Comparison of ENCODE assay signal across 22 cellular contexts in the genomic region with DNA sequence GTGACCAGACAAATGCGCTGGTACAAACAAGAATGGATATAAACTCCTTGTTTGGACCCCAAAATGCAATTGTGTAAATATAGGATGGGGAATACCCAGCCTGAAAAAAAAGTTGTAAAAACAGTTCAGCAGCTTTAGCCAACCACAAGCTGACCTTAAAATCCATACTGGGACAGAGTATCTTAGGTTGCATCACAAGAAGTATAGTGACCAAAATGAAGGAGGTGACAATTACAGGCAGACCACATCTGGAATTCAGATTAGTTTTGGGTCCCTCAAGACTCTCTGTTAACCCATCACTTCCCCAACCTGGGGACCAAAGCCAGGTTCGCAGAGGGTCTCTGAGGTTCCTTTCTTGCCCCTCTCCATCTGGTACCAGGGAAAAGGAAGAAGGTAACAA.
"Had no signal": no experiment of that assay in that cellular context is flagged by ENCODE, and none has a peak within 500 bp of the region (broad histone marks: within the 10 kb centered on the region; RNA-seq: fewer than 3 reads in every experiment).

No MANE protein-coding gene starts in this region.

- H3K27me3 ChIP-seq: right lobe of liver, upper lobe of right lung had no signal

- H3K4me3 ChIP-seq: left ventricle myocardium inferior, lung, mucosa of descending colon, psoas muscle, right lobe of liver, skin epidermis, suprapubic skin, thoracic aorta, tibial artery, upper lobe of right lung had no signal

- DNase-seq: hypothalamus; immature natural killer cell; left ventricle myocardium inferior; midbrain; mucosa of descending colon; naive thymus-derived CD4-positive, alpha-beta T cell; occipital lobe; psoas muscle; right lobe of liver; stimulated activated CD4-positive, alpha-beta T cell treated with anti-CD3 and anti-CD28 coated beads, Interleukin-4, amount 100 ng/mL, for 24 hours; stimulated activated naive CD4-positive, alpha-beta T cell; trophoblast cell; upper lobe of right lung had no signal

- H3K4me1 ChIP-seq: left ventricle myocardium inferior, parathyroid adenoma, psoas muscle, right lobe of liver, suprapubic skin, upper lobe of right lung had no signal

- H3K9ac ChIP-seq: parathyroid adenoma had no signal

- H3K9me3 ChIP-seq: left ventricle myocardium inferior, mucosa of descending colon, neutrophil, psoas muscle, suprapubic skin, thoracic aorta, tibial artery, upper lobe of right lung had no signal

- H3K36me3 ChIP-seq: left ventricle myocardium inferior, neutrophil, right lobe of liver, suprapubic skin, thoracic aorta, tibial artery, upper lobe of right lung had no signal

- H3K27ac ChIP-seq: left ventricle myocardium inferior, neutrophil, parathyroid adenoma, psoas muscle, right lobe of liver, skin epidermis, suprapubic skin, thoracic aorta, tibial artery had no signal

- H3K79me2 ChIP-seq: parathyroid adenoma had no signal

- FAIRE-seq: islet of Langerhans, urothelium cell line had no signal

- H2AFZ ChIP-seq: parathyroid adenoma had no signal
